ENCODE assay signal across 21 cellular contexts in genomic region chr15:61266916-61267315, GRCh38.
"Had no signal": no experiment of that assay in that cellular context is flagged by ENCODE, and none has a peak within 500 bp of the region (broad histone marks: within the 10 kb centered on the region; RNA-seq: fewer than 3 reads in every experiment).

No MANE protein-coding gene starts in this region.

- ATAC-seq: effector memory CD8-positive, alpha-beta T cell; foreskin keratinocyte; gastroesophageal sphincter; heart left ventricle; left cardiac atrium; left lung; left ventricle myocardium superior; naive thymus-derived CD4-positive, alpha-beta T cell; natural killer cell had no signal

- FAIRE-seq: endometrium, keratinocyte had no signal

- DNase-seq: colonic mucosa; cortex of kidney; effector CD8-positive, alpha-beta T cell; effector memory CD8-positive, alpha-beta T cell; endodermal cell; erythroblast; foreskin keratinocyte; heart left ventricle; hypothalamus; immature natural killer cell; left cardiac atrium; left lung; left ventricle myocardium superior; mammary epithelial cell; mesendoderm; midbrain; naive thymus-derived CD4-positive, alpha-beta T cell; natural killer cell had no signal
